ENCODE assay signal across 10 cellular contexts in the genomic region with DNA sequence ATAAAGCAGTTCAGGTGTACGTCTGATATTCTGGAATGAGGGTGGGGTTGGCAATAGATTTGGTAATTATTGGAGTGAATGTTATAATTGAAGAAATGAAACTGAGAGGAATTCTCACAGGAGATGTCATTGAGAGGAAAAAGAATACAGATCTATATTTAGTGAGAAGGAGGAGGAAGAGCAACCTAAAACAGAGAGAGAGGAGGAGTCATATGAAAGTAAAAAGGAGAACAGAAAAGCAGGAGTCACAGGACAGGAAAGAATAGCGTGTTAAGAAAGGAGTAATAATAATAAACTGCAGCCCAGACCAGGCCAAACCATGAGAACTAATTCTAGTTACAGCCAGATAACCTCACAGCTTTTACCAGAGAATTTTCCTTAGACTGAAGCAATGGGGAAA.
DNase-seq lines count a peak whose midpoint lies in the region; ATAC-seq lines count a peak whose summit lies in the region.
"Had no signal": no experiment of that assay in that cellular context is flagged by ENCODE, and none has a peak within 500 bp of the region (broad histone marks: within the 10 kb centered on the region; RNA-seq: fewer than 3 reads in every experiment).

No MANE protein-coding gene starts in this region.

- peak; percentile 83 for DNase-seq in SIG-M5 treated with dmso at 0.1 percent for 504 hours (lab: John Stamatoyannopoulos, UW; ENCODE audit: unreplicated experiment)
- no peak for DNase-seq in SIG-M5 (lab: John Stamatoyannopoulos, UW)
- no peak for DNase-seq in activated T-cell treated with anti-CD3 and anti-CD28 coated beads, Interleukin-2, amount 50 U/mL, for 72 hours
- DNase-seq in posterior vena cava (ENCODE audit: low spot score) = no peak
- no peak for DNase-seq in posterior cingulate gyrus
- DNase-seq: activated naive CD4-positive, alpha-beta T cell; left lung had no signal

- peaks cover 13% of the 10 kb centered on the region for H3K4me1 Mint-ChIP-seq in stimulated activated memory B cell treated with anti-CD40 and anti-IgM and Interleukin-4, amounts not matched to agents 10 μg/mL and 1 μg/mL and 100 μg/mL, for 72 hours
- no peaks in the 10 kb centered on the region for H3K4me1 Mint-ChIP-seq in activated T-cell treated with anti-CD3 and anti-CD28 coated beads, Interleukin-2, amount 50 U/mL, for 72 hours (ENCODE audit: low read depth)

- no peaks in the 10 kb centered on the region for H3K36me3 Mint-ChIP-seq in stimulated activated memory B cell treated with anti-CD40 and anti-IgM and Interleukin-4, amounts not matched to agents 10 μg/mL and 1 μg/mL and 100 μg/mL, for 72 hours
- H3K36me3 Mint-ChIP-seq in activated T-cell treated with anti-CD3 and anti-CD28 coated beads, Interleukin-2, amount 50 U/mL, for 72 hours (ENCODE audit: insufficient read depth in 2 of 2) = no peaks in the 10 kb centered on the region

- no peaks in the 10 kb centered on the region for H3K9me3 Mint-ChIP-seq in stimulated activated memory B cell treated with anti-CD40 and anti-IgM and Interleukin-4, amounts not matched to agents 10 μg/mL and 1 μg/mL and 100 μg/mL, for 72 hours
- no peaks in the 10 kb centered on the region for H3K9me3 Mint-ChIP-seq in activated T-cell treated with anti-CD3 and anti-CD28 coated beads, Interleukin-2, amount 50 U/mL, for 72 hours

- peaks cover 10% of the 10 kb centered on the region for H3K27me3 Mint-ChIP-seq in stimulated activated memory B cell treated with anti-CD40 and anti-IgM and Interleukin-4, amounts not matched to agents 10 μg/mL and 1 μg/mL and 100 μg/mL, for 72 hours
- peaks cover 23% of the 10 kb centered on the region for H3K27me3 Mint-ChIP-seq in activated T-cell treated with anti-CD3 and anti-CD28 coated beads, Interleukin-2, amount 50 U/mL, for 72 hours (ENCODE audit: low read depth)

- H3K4me3 Mint-ChIP-seq in stimulated activated memory B cell treated with anti-CD40 and anti-IgM and Interleukin-4, amounts not matched to agents 10 μg/mL and 1 μg/mL and 100 μg/mL, for 72 hours = no peak overlapping the region
- no peak overlapping the region for H3K4me3 Mint-ChIP-seq in activated T-cell treated with anti-CD3 and anti-CD28 coated beads, Interleukin-2, amount 50 U/mL, for 72 hours

- H3K27ac Mint-ChIP-seq in stimulated activated memory B cell treated with anti-CD40 and anti-IgM and Interleukin-4, amounts not matched to agents 10 μg/mL and 1 μg/mL and 100 μg/mL, for 72 hours = no peak overlapping the region
- no peak overlapping the region for H3K27ac Mint-ChIP-seq in activated T-cell treated with anti-CD3 and anti-CD28 coated beads, Interleukin-2, amount 50 U/mL, for 72 hours

- ATAC-seq in HG02588 (IDR thresholded peaks at IDR 0.05; ENCODE audit: unreplicated experiment) (peak; percentile 70), HG03460 (IDR thresholded peaks at IDR 0.05; ENCODE audit: unreplicated experiment) (peak; percentile 57)
- ATAC-seq in stimulated activated memory B cell treated with anti-CD40 and anti-IgM and Interleukin-4, amounts not matched to agents 10 μg/mL and 1 μg/mL and 100 μg/mL, for 72 hours = peak; percentile 72
- ATAC-seq in activated T-cell treated with anti-CD3 and anti-CD28 coated beads, Interleukin-2, amount 50 U/mL, for 72 hours (replicated peaks in 1 of 2) = no peak
- ATAC-seq: left lung had no signal

- intact Hi-C loops in posterior vena cava (cut with DNase I) = loop anchor here in 1 of 2 donors (10.0 kb wide), 1 partner anchor 178 kb away; no protein-coding TSS in a partner anchor
- intact Hi-C loops in posterior cingulate gyrus (cut with DNase I) = no loop called here

Comparison
In these comparisons a context has a peak if more than half of its experiments do, and no peak if none do; other contexts are left out.
1. ATAC-seq: peak in HG02588 (single experiment), HG03460 (single experiment) and stimulated activated memory B cell treated with anti-CD40 and anti-IgM and Interleukin-4, amounts not matched to agents 10 μg/mL and 1 μg/mL and 100 μg/mL, for 72 hours (single experiment); none in activated T-cell treated with anti-CD3 and anti-CD28 coated beads, Interleukin-2, amount 50 U/mL, for 72 hours (0 of 2).